ENCODE assay signal across 29 cellular contexts in the genomic region with DNA sequence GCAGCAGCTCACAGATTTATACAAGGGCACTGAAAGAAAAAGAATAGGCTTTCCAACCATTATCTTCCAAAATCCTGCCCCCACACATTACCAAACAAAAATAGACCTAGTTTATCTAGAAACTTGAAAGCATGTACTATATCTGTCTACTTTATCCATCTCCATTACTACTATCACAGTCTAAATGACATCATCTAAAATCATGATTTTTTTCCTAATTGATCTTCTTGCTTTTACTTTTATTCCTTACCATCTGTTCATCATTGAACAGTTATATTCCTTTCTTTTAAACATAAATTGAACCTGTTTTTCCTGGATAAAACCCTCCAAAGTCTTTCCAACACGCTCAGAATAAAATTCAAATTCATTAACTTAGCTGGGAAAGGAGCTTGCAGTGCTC.
"Had no signal": no experiment of that assay in that cellular context is flagged by ENCODE, and none has a peak within 500 bp of the region (broad histone marks: within the 10 kb centered on the region; RNA-seq: fewer than 3 reads in every experiment).

No MANE protein-coding gene starts in this region.

- ATAC-seq: activated naive CD8-positive, alpha-beta T cell treated with anti-CD3 and anti-CD28 coated beads, Interleukin-2, amount 50 U/mL, for 24 hours; body of pancreas; esophagus mucosa; heart left ventricle; WTC11 had no signal

- H3K4me1 ChIP-seq: adrenal gland, body of pancreas, colonic mucosa had no signal

- H3K36me3 Mint-ChIP-seq: activated naive CD4-positive, alpha-beta T cell treated with anti-CD3 and anti-CD28 coated beads, Interleukin-2, amount 50 U/mL, for 24 hours; activated naive CD8-positive, alpha-beta T cell treated with anti-CD3 and anti-CD28 coated beads for 36 hours; WTC11 had no signal

- H3K9me3 Mint-ChIP-seq: activated CD4-positive, alpha-beta memory T cell treated with anti-CD3 and anti-CD28 coated beads, Interleukin-2, amount 10 ng/mL, durations not matched to agents 7 days and 5 days; activated CD4-positive, alpha-beta T cell treated with anti-CD3 and anti-CD28 coated beads, Interleukin-2, amount 10 ng/mL, durations not matched to agents 7 days and 5 days; activated naive CD4-positive, alpha-beta T cell treated with anti-CD3 and anti-CD28 coated beads for 36 hours; activated naive CD4-positive, alpha-beta T cell treated with anti-CD3 and anti-CD28 coated beads, Interleukin-2, amount 50 U/mL, for 24 hours; activated naive CD8-positive, alpha-beta T cell treated with anti-CD3 and anti-CD28 coated beads for 36 hours; activated naive CD8-positive, alpha-beta T cell treated with anti-CD3 and anti-CD28 coated beads, Interleukin-2, amount 50 U/mL, for 24 hours; activated T-helper 1 cell treated with anti-CD3 and anti-CD28 coated beads, Interleukin-12 subunit alpha, Interleukin-12 subunit beta, Interleukin-2, Interleukin-4 antibody, amounts not matched to agents 30 ng/mL and 10 ng/mL and 1 ng/mL, durations not matched to agents 14 hours and 24 hours and 36 hours; activated T-helper 2 cell treated with anti-CD3 and anti-CD28 coated beads, Interferon-gamma antibody, Interleukin-2, Interleukin-4, amounts not matched to agents 10 μg/mL and 5 μg/mL and 100 μg/mL, durations not matched to agents 14 hours and 24 hours and 36 hours; endodermal cell; WTC11 had no signal

- H3K4me1 Mint-ChIP-seq: activated CD4-positive, alpha-beta memory T cell treated with anti-CD3 and anti-CD28 coated beads, Interleukin-2, amount 10 ng/mL, durations not matched to agents 7 days and 5 days; activated CD4-positive, alpha-beta T cell treated with anti-CD3 and anti-CD28 coated beads, Interleukin-2, amount 10 ng/mL, durations not matched to agents 7 days and 5 days; activated naive CD4-positive, alpha-beta T cell treated with anti-CD3 and anti-CD28 coated beads, Interleukin-2, amount 50 U/mL, for 24 hours; activated naive CD8-positive, alpha-beta T cell treated with anti-CD3 and anti-CD28 coated beads for 36 hours; activated naive CD8-positive, alpha-beta T cell treated with anti-CD3 and anti-CD28 coated beads, Interleukin-2, amount 50 U/mL, for 24 hours had no signal

- H3K27me3 ChIP-seq: adrenal gland, body of pancreas, colonic mucosa, heart left ventricle had no signal

- H3K4me3 ChIP-seq: adrenal gland, body of pancreas, colonic mucosa, heart left ventricle had no signal

- H3K9me3 ChIP-seq: adrenal gland, body of pancreas, colonic mucosa, heart left ventricle had no signal

- H3K4me3 Mint-ChIP-seq: activated CD4-positive, alpha-beta memory T cell treated with anti-CD3 and anti-CD28 coated beads, Interleukin-2, amount 10 ng/mL, durations not matched to agents 7 days and 5 days; activated CD4-positive, alpha-beta T cell treated with anti-CD3 and anti-CD28 coated beads, Interleukin-2, amount 10 ng/mL, durations not matched to agents 7 days and 5 days; activated naive CD4-positive, alpha-beta T cell treated with anti-CD3 and anti-CD28 coated beads for 36 hours; activated naive CD4-positive, alpha-beta T cell treated with anti-CD3 and anti-CD28 coated beads, Interleukin-2, amount 50 U/mL, for 24 hours; activated naive CD8-positive, alpha-beta T cell treated with anti-CD3 and anti-CD28 coated beads for 36 hours; activated naive CD8-positive, alpha-beta T cell treated with anti-CD3 and anti-CD28 coated beads, Interleukin-2, amount 50 U/mL, for 24 hours; activated T-helper 1 cell treated with anti-CD3 and anti-CD28 coated beads, Interleukin-12 subunit alpha, Interleukin-12 subunit beta, Interleukin-2, Interleukin-4 antibody, amounts not matched to agents 30 ng/mL and 10 ng/mL and 1 ng/mL, durations not matched to agents 14 hours and 24 hours and 36 hours; endodermal cell; WTC11 had no signal

- H3K36me3 ChIP-seq: adrenal gland, colonic mucosa, heart left ventricle had no signal

- DNase-seq: activated CD4-positive, alpha-beta memory T cell treated with anti-CD3 and anti-CD28 coated beads, Interleukin-2, amount 10 ng/mL, durations not matched to agents 7 days and 5 days; activated CD4-positive, alpha-beta T cell treated with anti-CD3 and anti-CD28 coated beads for 1 hour; activated CD4-positive, alpha-beta T cell treated with anti-CD3 and anti-CD28 coated beads for 4 hours; activated CD4-positive, alpha-beta T cell treated with anti-CD3 and anti-CD28 coated beads, Interleukin-2, amount 10 ng/mL, durations not matched to agents 7 days and 5 days; activated CD4-positive, alpha-beta T cell treated with anti-CD3 and anti-CD28 coated beads, Interleukin-2, amount 50 U/mL, for 4 hours; activated effector memory CD4-positive, alpha-beta T cell treated with anti-CD3 and anti-CD28 coated beads, Interleukin-2, amount 50 U/mL, for 16 hours; activated naive CD4-positive, alpha-beta T cell treated with anti-CD3 and anti-CD28 coated beads for 36 hours; activated naive CD8-positive, alpha-beta T cell treated with anti-CD3 and anti-CD28 coated beads for 36 hours; activated naive CD8-positive, alpha-beta T cell treated with anti-CD3 and anti-CD28 coated beads, Interleukin-2, amount 50 U/mL, for 24 hours; activated T-cell treated with anti-CD3 and anti-CD28 coated beads, Interleukin-2, amount 50 U/mL, for 1 hour; activated T-cell treated with anti-CD3 and anti-CD28 coated beads, Interleukin-2, amount 50 U/mL, for 48 hours; adrenal gland; amygdala; aorta; body of pancreas; central memory CD4-positive, alpha-beta T cell; cerebellar nuclear complex; colonic mucosa; effector memory CD4-positive, alpha-beta T cell; endodermal cell; foreskin fibroblast; heart left ventricle; T-helper 1 cell; T-helper 2 cell had no signal

- H3K27ac Mint-ChIP-seq: activated CD4-positive, alpha-beta memory T cell treated with anti-CD3 and anti-CD28 coated beads, Interleukin-2, amount 10 ng/mL, durations not matched to agents 7 days and 5 days; activated CD4-positive, alpha-beta T cell treated with anti-CD3 and anti-CD28 coated beads, Interleukin-2, amount 10 ng/mL, durations not matched to agents 7 days and 5 days; activated naive CD4-positive, alpha-beta T cell treated with anti-CD3 and anti-CD28 coated beads for 36 hours; activated naive CD4-positive, alpha-beta T cell treated with anti-CD3 and anti-CD28 coated beads, Interleukin-2, amount 50 U/mL, for 24 hours; activated naive CD8-positive, alpha-beta T cell treated with anti-CD3 and anti-CD28 coated beads for 36 hours; activated naive CD8-positive, alpha-beta T cell treated with anti-CD3 and anti-CD28 coated beads, Interleukin-2, amount 50 U/mL, for 24 hours; activated T-helper 1 cell treated with anti-CD3 and anti-CD28 coated beads, Interleukin-12 subunit alpha, Interleukin-12 subunit beta, Interleukin-2, Interleukin-4 antibody, amounts not matched to agents 30 ng/mL and 10 ng/mL and 1 ng/mL, durations not matched to agents 14 hours and 24 hours and 36 hours; activated T-helper 2 cell treated with anti-CD3 and anti-CD28 coated beads, Interferon-gamma antibody, Interleukin-2, Interleukin-4, amounts not matched to agents 10 μg/mL and 5 μg/mL and 100 μg/mL, durations not matched to agents 14 hours and 24 hours and 36 hours; endodermal cell; WTC11 had no signal
